ENCODE assay signal across 18 cellular contexts in genomic region chr6:84635081-84635745, GRCh38.
DNase-seq lines count a peak whose midpoint lies in the region; ATAC-seq and TF ChIP-seq lines count a peak whose summit lies in the region.
"Had no signal": no experiment of that assay in that cellular context is flagged by ENCODE, and none has a peak within 500 bp of the region (broad histone marks: within the 10 kb centered on the region; RNA-seq: fewer than 3 reads in every experiment).

No MANE protein-coding gene starts in this region.

- POLR2A ChIA-PET in CD8-positive, alpha-beta T cell (lab: Charles Lee), result no interaction called here

- in situ Hi-C loops in brain microvascular endothelial cell (cut with HindIII; ENCODE audit: low pct_ligation_motif_present, low sequenced_read_pairs), result no loop called here

- no peaks in the 10 kb centered on the region for H3K9me3 ChIP-seq in CD8-positive, alpha-beta T cell (ENCODE audit: low read length)
- H3K9me3 ChIP-seq: body of pancreas, lower lobe of right lung had no signal

- peaks cover 10% of the 10 kb centered on the region; the same call in 1 of the 2 replicates for H3K36me3 Mint-ChIP-seq in HFFc6 (ENCODE audit: low read depth)
- H3K36me3 Mint-ChIP-seq in CD8-positive, alpha-beta T cell, result no peaks in the 10 kb centered on the region

- H3K4me3 ChIP-seq in brain microvascular endothelial cell (ENCODE audit: low read depth, low read length), result no peak overlapping the region
- H3K4me3 ChIP-seq in CD8-positive, alpha-beta T cell (ENCODE audit: low read depth, low read length), result no peak overlapping the region
- H3K4me3 ChIP-seq: body of pancreas, heart right ventricle, lower lobe of right lung had no signal

- CTCF ChIA-PET in CD8-positive, alpha-beta T cell (lab: Charles Lee), result no interaction called here

- peak overlapping the region; percentile 85 for H3K27ac ChIP-seq in brain microvascular endothelial cell
- no peak overlapping the region for H3K27ac ChIP-seq in CD8-positive, alpha-beta T cell (ENCODE audit: low read depth, low read length)
- H3K27ac ChIP-seq: body of pancreas, heart right ventricle, lower lobe of right lung had no signal

- H3K27me3 ChIP-seq in brain microvascular endothelial cell (replicated peaks), result no peaks in the 10 kb centered on the region
- no peaks in the 10 kb centered on the region for H3K27me3 ChIP-seq in CD8-positive, alpha-beta T cell (ENCODE audit: insufficient read depth, low read length)
- H3K27me3 ChIP-seq: body of pancreas, heart right ventricle had no signal

- no peak for TF ChIP-seq CTCF in HFFc6 (IDR thresholded peaks at IDR 0.05)
- no peak for TF ChIP-seq CTCF in brain microvascular endothelial cell (IDR thresholded peaks at IDR 0.05; ENCODE audit: low read depth, low read length, missing control alignments)
- no peak for TF ChIP-seq CTCF in CD8-positive, alpha-beta T cell (IDR thresholded peaks at IDR 0.05)

- H3K4me1 ChIP-seq in CD8-positive, alpha-beta T cell (ENCODE audit: insufficient read depth, low read length), result no peaks in the 10 kb centered on the region
- H3K4me1 ChIP-seq: body of pancreas, heart right ventricle, lower lobe of right lung had no signal

- H3K9me3 Mint-ChIP-seq in HFFc6, result peaks cover 5% of the 10 kb centered on the region; the same call in 1 of the 2 replicates
- H3K9me3 Mint-ChIP-seq in CD8-positive, alpha-beta T cell, result peaks cover 6% of the 10 kb centered on the region

- intact Hi-C loops in CD8-positive, alpha-beta T cell (cut with DNase I, micrococcal nuclease), result no loop called here

- H3K36me3 ChIP-seq in brain microvascular endothelial cell (replicated peaks), result no peaks in the 10 kb centered on the region
- no peaks in the 10 kb centered on the region for H3K36me3 ChIP-seq in CD8-positive, alpha-beta T cell (ENCODE audit: insufficient read depth, low read length)
- H3K36me3 ChIP-seq: heart right ventricle, lower lobe of right lung had no signal

- H3K4me1 Mint-ChIP-seq in HFFc6 (ENCODE audit: low read depth), result peaks cover 59% of the 10 kb centered on the region
- no peaks in the 10 kb centered on the region for H3K4me1 Mint-ChIP-seq in CD8-positive, alpha-beta T cell (ENCODE audit: low read depth)
- H3K4me1 Mint-ChIP-seq: endodermal cell had no signal

- no peak for ATAC-seq in CD8-positive, alpha-beta T cell
- ATAC-seq: body of pancreas, lower lobe of right lung had no signal

- DNase-seq in A172 (ENCODE audit: low spot score), result peak; percentile 57
- peak; percentile 36 for DNase-seq in HFFc6
- peak; percentile 84 for DNase-seq in brain microvascular endothelial cell
- DNase-seq in kidney glomerular epithelial cell (lab: John Stamatoyannopoulos, UW), result peak; percentile 42
- DNase-seq in NCI-H146 treated with DMSO at 0.1 percent for 48 hours (lab: John Stamatoyannopoulos, UW; ENCODE audit: unreplicated experiment), result no peak
- DNase-seq in SW480 (ENCODE audit: low spot score), result no peak
- no peak for DNase-seq in NCI-H128 (lab: John Stamatoyannopoulos, UW; ENCODE audit: unreplicated experiment)
- DNase-seq in CD8-positive, alpha-beta T cell, result no peak
- DNase-seq: activated T-cell treated with anti-CD3 and anti-CD28 coated beads, Interleukin-2, amount 50 U/mL, for 48 hours; body of pancreas; DMS153; endodermal cell; heart right ventricle; lower lobe of right lung; NCI-H1417; NCI-H510A treated with DMSO at 0.1 percent for 48 hours; substantia nigra; T-helper 9 cell had no signal

- peak overlapping the region; percentile 67 for H3K27ac Mint-ChIP-seq in HFFc6
- H3K27ac Mint-ChIP-seq in CD8-positive, alpha-beta T cell, result no peak overlapping the region
- H3K27ac Mint-ChIP-seq: endodermal cell had no signal

- no peaks in the 10 kb centered on the region for H3K27me3 Mint-ChIP-seq in HFFc6 (ENCODE audit: insufficient read depth)
- no peaks in the 10 kb centered on the region for H3K27me3 Mint-ChIP-seq in CD8-positive, alpha-beta T cell (ENCODE audit: low read depth)

- H3K4me3 Mint-ChIP-seq in HFFc6, result no peak overlapping the region; the same call in 1 of the 2 replicates
- H3K4me3 Mint-ChIP-seq in CD8-positive, alpha-beta T cell, result no peak overlapping the region
- H3K4me3 Mint-ChIP-seq: endodermal cell had no signal

Comparison
In these comparisons a context has a peak if more than half of its experiments do, and no peak if none do; other contexts are left out.
1. DNase-seq: peak in A172 (single experiment), HFFc6 (single experiment), brain microvascular endothelial cell (single experiment) and kidney glomerular epithelial cell (single experiment); none in NCI-H146 treated with DMSO at 0.1 percent for 48 hours (single experiment), SW480 (single experiment), NCI-H128 (single experiment) and CD8-positive, alpha-beta T cell (0 of 7).